In the genomic region with DNA sequence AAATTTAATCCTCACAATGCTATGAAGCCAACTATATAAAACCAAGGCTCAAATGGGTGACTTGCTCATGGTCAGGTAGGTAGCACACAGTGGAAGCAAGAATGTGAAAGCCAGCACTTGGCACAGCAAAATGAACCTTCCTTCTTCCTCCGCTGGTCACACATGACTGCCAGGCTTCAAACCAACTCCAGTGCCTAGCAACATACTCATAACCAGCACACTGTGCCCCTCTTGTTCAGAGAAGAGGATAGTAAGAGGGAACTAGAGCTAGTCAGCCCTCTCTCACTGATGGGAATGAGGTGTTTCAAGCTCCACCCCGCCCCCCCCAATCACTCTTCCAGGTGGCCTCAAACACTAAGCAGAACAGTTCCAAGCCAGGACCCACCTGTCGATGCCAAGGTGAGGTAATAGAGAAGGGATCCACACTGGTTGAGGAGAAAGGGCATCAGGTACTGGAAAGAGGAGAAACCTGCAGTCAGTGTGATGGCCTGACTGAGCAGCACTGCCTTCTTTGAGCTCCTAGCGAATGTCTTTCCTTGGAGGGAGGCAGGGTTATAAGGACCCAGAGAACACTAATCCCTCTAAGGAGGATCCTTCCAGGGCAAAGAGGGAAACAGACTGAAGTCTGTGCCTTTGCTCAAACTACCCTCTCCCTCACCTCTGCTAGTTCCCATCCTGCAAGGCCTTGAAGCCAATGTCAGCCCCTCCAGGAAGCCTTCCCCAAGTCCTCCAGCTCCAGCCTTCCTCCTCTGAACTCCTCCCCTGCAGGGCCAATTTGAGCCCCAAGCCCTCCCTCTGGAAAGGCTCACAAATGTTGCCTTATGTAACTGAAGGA, we compare ENCODE assay signal across 8 cellular contexts. TPM values are rescaled to one million over a fixed set of nuclear protein-coding genes. Genes with fewer than 3 reads are reported as not detected.
A peak's percentile ranks its signal among the peaks of the same experiment; 100 is the strongest.
DNase-seq lines count a peak whose midpoint lies in the region; ATAC-seq and TF ChIP-seq lines count a peak whose summit lies in the region.

No MANE protein-coding gene starts in this region.

- peaks cover 35% of the 10 kb centered on the region for H3K79me2 ChIP-seq in Karpas-422 (ENCODE audit: low read length)

- no peak overlapping the region for H2AFZ ChIP-seq in Karpas-422 (ENCODE audit: low read length)

- peak overlapping the region; percentile 96 for H3K4me3 Mint-ChIP-seq in dendritic cell treated with granulocyte-macrophage colony-stimulating factor and Interleukin-4, amounts not matched to agents 40 ng/mL and 50 ng/mL, for 4 days
- H3K4me3 Mint-ChIP-seq in natural killer cell treated with Interleukin-12 subunit alpha and Interleukin-12 subunit beta and Interleukin-15 and Interleukin-18, amount 100 ng/mL, for 72 hours, result peak overlapping the region; percentile 90

- H4K20me1 ChIP-seq in Karpas-422 (ENCODE audit: insufficient read depth, low read depth, low read length), result no peaks in the 10 kb centered on the region

- peaks cover 79% of the 10 kb centered on the region for H3K36me3 Mint-ChIP-seq in dendritic cell treated with granulocyte-macrophage colony-stimulating factor and Interleukin-4, amounts not matched to agents 40 ng/mL and 50 ng/mL, for 4 days (ENCODE audit: low read depth)
- peaks cover 4% of the 10 kb centered on the region for H3K36me3 Mint-ChIP-seq in natural killer cell treated with Interleukin-12 subunit alpha and Interleukin-12 subunit beta and Interleukin-15 and Interleukin-18, amount 100 ng/mL, for 72 hours

- intact Hi-C loops in dendritic cell treated with granulocyte-macrophage colony-stimulating factor and Interleukin-4, amounts not matched to agents 40 ng/mL and 50 ng/mL, for 4 days (cut with micrococcal nuclease), result no loop called here

- H3K9me3 ChIP-seq in Karpas-422 (ENCODE audit: low read length), result no peaks in the 10 kb centered on the region

- peak overlapping the region; percentile 94 for H3K4me3 ChIP-seq in Karpas-422 (ENCODE audit: low read length)

- no peak for DNase-seq in Karpas-422
- no peak for DNase-seq in natural killer cell treated with Interleukin-12 subunit alpha and Interleukin-12 subunit beta and Interleukin-15 and Interleukin-18, amount 100 ng/mL, for 72 hours (ENCODE audit: low spot score)
- DNase-seq in GM13976 (ENCODE audit: low spot score), result no peak
- DNase-seq in NCI-H1436 (lab: John Stamatoyannopoulos, UW), result no peak

- no peaks in the 10 kb centered on the region for H3K27me3 Mint-ChIP-seq in dendritic cell treated with granulocyte-macrophage colony-stimulating factor and Interleukin-4, amounts not matched to agents 40 ng/mL and 50 ng/mL, for 4 days
- H3K27me3 Mint-ChIP-seq in natural killer cell treated with Interleukin-12 subunit alpha and Interleukin-12 subunit beta and Interleukin-15 and Interleukin-18, amount 100 ng/mL, for 72 hours, result no peaks in the 10 kb centered on the region

- H3K9me2 ChIP-seq in Karpas-422 (replicated peaks; ENCODE audit: insufficient read depth, low read length), result no peaks in the 10 kb centered on the region

- H3K27ac ChIP-seq in C4-2B (peak overlapping the region; percentile 88; the same call in 1 of the 2 replicates), Karpas-422 (ENCODE audit: low read length) (peak overlapping the region; percentile 31; the same call in 1 of the 2 replicates)

- ATAC-seq in natural killer cell treated with Interleukin-12 subunit alpha and Interleukin-12 subunit beta and Interleukin-15 and Interleukin-18, amount 100 ng/mL, for 72 hours, result no peak
- ATAC-seq in HG03342 (IDR thresholded peaks at IDR 0.05; ENCODE audit: unreplicated experiment) (no peak), HG02981 (IDR thresholded peaks at IDR 0.05; ENCODE audit: unreplicated experiment) (no peak)

- H3K9me3 Mint-ChIP-seq in dendritic cell treated with granulocyte-macrophage colony-stimulating factor and Interleukin-4, amounts not matched to agents 40 ng/mL and 50 ng/mL, for 4 days, result no peaks in the 10 kb centered on the region
- no peaks in the 10 kb centered on the region for H3K9me3 Mint-ChIP-seq in natural killer cell treated with Interleukin-12 subunit alpha and Interleukin-12 subunit beta and Interleukin-15 and Interleukin-18, amount 100 ng/mL, for 72 hours

- peaks cover 12% of the 10 kb centered on the region; the same call in 1 of the 2 replicates for H3K36me3 ChIP-seq in Karpas-422 (ENCODE audit: insufficient read depth, low read length)

- H3K4me2 ChIP-seq in Karpas-422 (ENCODE audit: low read depth, low read length, poor library complexity, severe bottlenecking), result peak overlapping the region; percentile 79

- peaks cover 33% of the 10 kb centered on the region for H3K4me1 ChIP-seq in Karpas-422 (ENCODE audit: low read length)

- peak overlapping the region; percentile 95 for H3K9ac ChIP-seq in Karpas-422 (ENCODE audit: low read length)

- TF ChIP-seq CTCF in C4-2B (conservative IDR thresholded peaks at IDR 0.05) (no peak), GM13976 (IDR thresholded peaks at IDR 0.05; ENCODE audit: borderline replicate concordance, control extremely low read depth, extremely low read depth, insufficient read depth, missing control alignments) (no peak)

- peaks cover 51% of the 10 kb centered on the region for H3K4me1 Mint-ChIP-seq in dendritic cell treated with granulocyte-macrophage colony-stimulating factor and Interleukin-4, amounts not matched to agents 40 ng/mL and 50 ng/mL, for 4 days (ENCODE audit: low read depth)
- peaks cover 20 to 25% of the 10 kb centered on the region in 2 donors for H3K4me1 Mint-ChIP-seq in natural killer cell treated with Interleukin-12 subunit alpha and Interleukin-12 subunit beta and Interleukin-15 and Interleukin-18, amount 100 ng/mL, for 72 hours (ENCODE audit: low read depth in 2 of 2)

- in situ Hi-C loops in GM13976 (cut with MboI; ENCODE audit: low sequenced_read_pairs, unreplicated experiment), result no loop called here

- peak overlapping the region; percentile 95 for H3K27ac Mint-ChIP-seq in dendritic cell treated with granulocyte-macrophage colony-stimulating factor and Interleukin-4, amounts not matched to agents 40 ng/mL and 50 ng/mL, for 4 days
- peak overlapping the region; percentile 86 to 95 for H3K27ac Mint-ChIP-seq in natural killer cell treated with Interleukin-12 subunit alpha and Interleukin-12 subunit beta and Interleukin-15 and Interleukin-18, amount 100 ng/mL, for 72 hours

- H3K27me3 ChIP-seq in Karpas-422 (ENCODE audit: low read length), result no peaks in the 10 kb centered on the region

RNA-seq across cellular contexts. Expression of gene TMEM234, which starts 1.2 kb away (rescaled TPM):
- total RNA-seq in Karpas-422 (2014; rRNA removed; shearing (Covaris generic); ENCODE audit: low replicate concordance), result 11.2 and 11.6 TPM in 2 replicates
- 10 to 100 TPM; 15.6 to 15.8 TPM for total RNA-seq in natural killer cell treated with Interleukin-12 subunit alpha and Interleukin-12 subunit beta and Interleukin-15 and Interleukin-18, amount 100 ng/mL, for 72 hours

RNA-seq across cellular contexts. Expression of gene EIF3I, which starts 1.2 kb away (rescaled TPM):
- 178 and 213 TPM in 2 replicates for total RNA-seq in Karpas-422 (2014; rRNA removed; shearing (Covaris generic); ENCODE audit: low replicate concordance)
- 100 to 1,000 TPM; 220 to 244 TPM for total RNA-seq in natural killer cell treated with Interleukin-12 subunit alpha and Interleukin-12 subunit beta and Interleukin-15 and Interleukin-18, amount 100 ng/mL, for 72 hours

RNA-seq across cellular contexts. Expression of gene DCDC2B, which starts 12.1 kb away (rescaled TPM):
- not detected in 2 replicates for total RNA-seq in Karpas-422 (2014; rRNA removed; shearing (Covaris generic); ENCODE audit: low replicate concordance)
- under 1 TPM; 0.19 to 0.22 TPM for total RNA-seq in natural killer cell treated with Interleukin-12 subunit alpha and Interleukin-12 subunit beta and Interleukin-15 and Interleukin-18, amount 100 ng/mL, for 72 hours

RNA-seq across cellular contexts. Expression of gene IQCC, which starts 15.5 kb away (rescaled TPM):
- 1.2 and 3.9 TPM in 2 replicates for total RNA-seq in Karpas-422 (2014; rRNA removed; shearing (Covaris generic); ENCODE audit: low replicate concordance)
- total RNA-seq in natural killer cell treated with Interleukin-12 subunit alpha and Interleukin-12 subunit beta and Interleukin-15 and Interleukin-18, amount 100 ng/mL, for 72 hours, result 1 to 10 TPM; 1.7 to 5.0 TPM

RNA-seq across cellular contexts. Expression of gene CCDC28B, which starts 20.6 kb away (rescaled TPM):
- 35.9 and 78.2 TPM in 2 replicates for total RNA-seq in Karpas-422 (2014; rRNA removed; shearing (Covaris generic); ENCODE audit: low replicate concordance)
- 10 to 100 TPM; 12.4 to 13.6 TPM for total RNA-seq in natural killer cell treated with Interleukin-12 subunit alpha and Interleukin-12 subunit beta and Interleukin-15 and Interleukin-18, amount 100 ng/mL, for 72 hours
